1 cellular context compared by ENCODE assay signal in the genomic region with DNA sequence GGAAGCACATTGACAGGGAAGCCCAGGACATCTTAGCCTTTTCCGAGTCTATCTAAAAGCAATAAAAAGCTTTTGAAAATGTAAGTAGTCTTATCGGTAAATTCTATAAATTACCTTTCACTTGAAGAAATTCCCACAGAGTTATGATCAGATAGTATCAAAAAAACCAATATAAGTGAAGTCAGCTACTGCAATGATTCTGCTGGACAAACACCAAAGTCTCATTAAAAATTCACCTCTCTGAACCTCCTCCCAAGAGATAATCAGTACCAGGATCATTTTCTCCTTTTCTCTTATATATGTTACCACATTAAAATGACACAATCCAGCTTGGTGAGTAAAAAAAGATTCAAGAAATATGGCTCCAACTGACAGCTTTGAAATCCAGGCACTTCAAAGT.
TF ChIP-seq lines count a peak whose summit lies in the region.

No MANE protein-coding gene starts in this region.

TF ChIP-seq in HEK293, 187 proteins besides CTCF, POLR2A, EP300 and RAD21 (continued from another document):
- TF ChIP-seq, protein P1, sequence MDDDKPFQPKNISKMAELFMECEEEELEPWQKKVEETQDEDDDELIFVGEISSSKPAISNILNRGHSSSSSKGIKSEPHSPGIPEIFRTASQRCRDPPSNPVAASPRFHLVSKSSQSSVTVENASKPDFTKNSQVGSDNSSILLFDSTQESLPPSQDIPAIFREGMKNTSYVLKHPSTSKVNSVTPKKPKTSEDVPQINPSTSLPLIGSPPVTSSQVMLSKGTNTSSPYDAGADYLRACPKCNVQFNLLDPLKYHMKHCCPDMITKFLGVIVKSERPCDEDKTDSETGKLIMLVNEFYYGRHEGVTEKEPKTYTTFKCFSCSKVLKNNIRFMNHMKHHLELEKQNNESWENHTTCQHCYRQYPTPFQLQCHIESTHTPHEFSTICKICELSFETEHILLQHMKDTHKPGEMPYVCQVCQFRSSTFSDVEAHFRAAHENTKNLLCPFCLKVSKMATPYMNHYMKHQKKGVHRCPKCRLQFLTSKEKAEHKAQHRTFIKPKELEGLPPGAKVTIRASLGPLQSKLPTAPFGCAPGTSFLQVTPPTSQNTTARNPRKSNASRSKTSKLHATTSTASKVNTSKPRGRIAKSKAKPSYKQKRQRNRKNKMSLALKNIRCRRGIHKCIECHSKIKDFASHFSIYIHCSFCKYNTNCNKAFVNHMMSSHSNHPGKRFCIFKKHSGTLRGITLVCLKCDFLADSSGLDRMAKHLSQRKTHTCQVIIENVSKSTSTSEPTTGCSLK (tag by site-specific recombination; IDR thresholded peaks at IDR 0.05): no peak
- TF ChIP-seq ZNF223 (tag by site-specific recombination; IDR thresholded peaks at IDR 0.05) (no peak), YY1 (tag by site-specific recombination; IDR thresholded peaks at IDR 0.05) (no peak), ZNF157 (tag by site-specific recombination; IDR thresholded peaks at IDR 0.05) (no peak), ZNF114 (tag by site-specific recombination; IDR thresholded peaks at IDR 0.05) (no peak)
- TF ChIP-seq, protein P2, sequence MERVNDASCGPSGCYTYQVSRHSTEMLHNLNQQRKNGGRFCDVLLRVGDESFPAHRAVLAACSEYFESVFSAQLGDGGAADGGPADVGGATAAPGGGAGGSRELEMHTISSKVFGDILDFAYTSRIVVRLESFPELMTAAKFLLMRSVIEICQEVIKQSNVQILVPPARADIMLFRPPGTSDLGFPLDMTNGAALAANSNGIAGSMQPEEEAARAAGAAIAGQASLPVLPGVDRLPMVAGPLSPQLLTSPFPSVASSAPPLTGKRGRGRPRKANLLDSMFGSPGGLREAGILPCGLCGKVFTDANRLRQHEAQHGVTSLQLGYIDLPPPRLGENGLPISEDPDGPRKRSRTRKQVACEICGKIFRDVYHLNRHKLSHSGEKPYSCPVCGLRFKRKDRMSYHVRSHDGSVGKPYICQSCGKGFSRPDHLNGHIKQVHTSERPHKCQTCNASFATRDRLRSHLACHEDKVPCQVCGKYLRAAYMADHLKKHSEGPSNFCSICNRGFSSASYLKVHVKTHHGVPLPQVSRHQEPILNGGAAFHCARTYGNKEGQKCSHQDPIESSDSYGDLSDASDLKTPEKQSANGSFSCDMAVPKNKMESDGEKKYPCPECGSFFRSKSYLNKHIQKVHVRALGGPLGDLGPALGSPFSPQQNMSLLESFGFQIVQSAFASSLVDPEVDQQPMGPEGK (tag by site-specific recombination; IDR thresholded peaks at IDR 0.05): no peak
- TF ChIP-seq, protein P3, sequence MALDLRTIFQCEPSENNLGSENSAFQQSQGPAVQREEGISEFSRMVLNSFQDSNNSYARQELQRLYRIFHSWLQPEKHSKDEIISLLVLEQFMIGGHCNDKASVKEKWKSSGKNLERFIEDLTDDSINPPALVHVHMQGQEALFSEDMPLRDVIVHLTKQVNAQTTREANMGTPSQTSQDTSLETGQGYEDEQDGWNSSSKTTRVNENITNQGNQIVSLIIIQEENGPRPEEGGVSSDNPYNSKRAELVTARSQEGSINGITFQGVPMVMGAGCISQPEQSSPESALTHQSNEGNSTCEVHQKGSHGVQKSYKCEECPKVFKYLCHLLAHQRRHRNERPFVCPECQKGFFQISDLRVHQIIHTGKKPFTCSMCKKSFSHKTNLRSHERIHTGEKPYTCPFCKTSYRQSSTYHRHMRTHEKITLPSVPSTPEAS (tag by site-specific recombination; IDR thresholded peaks at IDR 0.05): no peak
- TF ChIP-seq, protein P4, sequence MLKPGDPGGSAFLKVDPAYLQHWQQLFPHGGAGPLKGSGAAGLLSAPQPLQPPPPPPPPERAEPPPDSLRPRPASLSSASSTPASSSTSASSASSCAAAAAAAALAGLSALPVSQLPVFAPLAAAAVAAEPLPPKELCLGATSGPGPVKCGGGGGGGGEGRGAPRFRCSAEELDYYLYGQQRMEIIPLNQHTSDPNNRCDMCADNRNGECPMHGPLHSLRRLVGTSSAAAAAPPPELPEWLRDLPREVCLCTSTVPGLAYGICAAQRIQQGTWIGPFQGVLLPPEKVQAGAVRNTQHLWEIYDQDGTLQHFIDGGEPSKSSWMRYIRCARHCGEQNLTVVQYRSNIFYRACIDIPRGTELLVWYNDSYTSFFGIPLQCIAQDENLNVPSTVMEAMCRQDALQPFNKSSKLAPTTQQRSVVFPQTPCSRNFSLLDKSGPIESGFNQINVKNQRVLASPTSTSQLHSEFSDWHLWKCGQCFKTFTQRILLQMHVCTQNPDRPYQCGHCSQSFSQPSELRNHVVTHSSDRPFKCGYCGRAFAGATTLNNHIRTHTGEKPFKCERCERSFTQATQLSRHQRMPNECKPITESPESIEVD (tag by site-specific recombination; IDR thresholded peaks at IDR 0.05): peak; percentile 78
- TF ChIP-seq, protein P5, sequence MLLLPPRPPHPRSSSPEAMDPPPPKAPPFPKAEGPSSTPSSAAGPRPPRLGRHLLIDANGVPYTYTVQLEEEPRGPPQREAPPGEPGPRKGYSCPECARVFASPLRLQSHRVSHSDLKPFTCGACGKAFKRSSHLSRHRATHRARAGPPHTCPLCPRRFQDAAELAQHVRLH (tag by site-specific recombination; IDR thresholded peaks at IDR 0.05): no peak
TF ChIP-seq in HEK293: peak in this region for 3.
